In the genomic region with DNA sequence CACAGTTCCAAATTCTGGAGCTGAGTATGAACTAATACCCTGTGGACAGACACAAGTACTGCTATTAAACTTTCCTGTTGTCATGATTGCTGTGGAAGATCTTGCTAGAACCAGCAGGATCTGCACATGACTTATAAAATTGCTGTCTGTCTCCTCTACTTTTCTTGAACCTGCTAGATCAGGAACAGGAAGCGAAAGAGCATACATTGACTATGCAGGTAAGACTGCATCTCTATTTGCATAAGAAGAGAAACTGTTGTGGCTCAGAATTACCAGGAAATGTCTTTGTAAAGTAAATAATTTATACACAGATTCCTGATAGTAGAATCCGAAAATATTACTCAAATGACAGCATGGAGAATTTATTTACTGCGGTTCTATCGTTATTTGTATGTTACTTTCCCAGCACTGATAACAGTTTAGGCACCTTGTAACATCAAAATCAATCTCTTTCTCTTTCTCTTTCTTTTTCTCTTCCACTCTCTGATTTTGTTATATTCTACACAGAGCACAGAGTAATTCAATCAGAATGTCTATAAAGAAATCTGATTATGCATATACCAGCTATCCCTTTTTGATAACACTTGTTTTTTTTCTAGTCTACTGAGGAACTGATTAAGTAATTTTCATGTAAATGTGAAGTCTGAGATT, we compare ENCODE assay signal across 1 cellular context.
TF ChIP-seq lines count a peak whose summit lies in the region.

No MANE protein-coding gene starts in this region.

TF ChIP-seq in H1, 55 proteins besides CTCF, POLR2A, EP300 and RAD21 (continued from another document):
- TF ChIP-seq SIRT6 (IDR thresholded peaks at IDR 0.05; ENCODE audit: low read length) (no peak), SUZ12 (IDR thresholded peaks at IDR 0.05; ENCODE audit: low read length) (no peak), HDAC6 (IDR thresholded peaks at IDR 0.05; ENCODE audit: low read depth, low read length) (no peak), KDM4A (IDR thresholded peaks at IDR 0.05; ENCODE audit: low read depth, low read length, severe bottlenecking) (no peak), CTBP2 (IDR thresholded peaks at IDR 0.05; ENCODE audit: borderline replicate concordance, insufficient read depth, insufficient read length, low read length) (no peak), HDAC2 (IDR thresholded peaks at IDR 0.05; ENCODE audit: borderline replicate concordance in 1 of 2, low read depth in 2 of 2, low read length in 2 of 2) (no peak), SP4 (IDR thresholded peaks at IDR 0.05; ENCODE audit: low read length) (no peak)
- TF ChIP-seq, protein P1, sequence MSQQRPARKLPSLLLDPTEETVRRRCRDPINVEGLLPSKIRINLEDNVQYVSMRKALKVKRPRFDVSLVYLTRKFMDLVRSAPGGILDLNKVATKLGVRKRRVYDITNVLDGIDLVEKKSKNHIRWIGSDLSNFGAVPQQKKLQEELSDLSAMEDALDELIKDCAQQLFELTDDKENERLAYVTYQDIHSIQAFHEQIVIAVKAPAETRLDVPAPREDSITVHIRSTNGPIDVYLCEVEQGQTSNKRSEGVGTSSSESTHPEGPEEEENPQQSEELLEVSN (IDR thresholded peaks at IDR 0.05) = no peak
